ENCODE assay signal across 8 cellular contexts in the genomic region with DNA sequence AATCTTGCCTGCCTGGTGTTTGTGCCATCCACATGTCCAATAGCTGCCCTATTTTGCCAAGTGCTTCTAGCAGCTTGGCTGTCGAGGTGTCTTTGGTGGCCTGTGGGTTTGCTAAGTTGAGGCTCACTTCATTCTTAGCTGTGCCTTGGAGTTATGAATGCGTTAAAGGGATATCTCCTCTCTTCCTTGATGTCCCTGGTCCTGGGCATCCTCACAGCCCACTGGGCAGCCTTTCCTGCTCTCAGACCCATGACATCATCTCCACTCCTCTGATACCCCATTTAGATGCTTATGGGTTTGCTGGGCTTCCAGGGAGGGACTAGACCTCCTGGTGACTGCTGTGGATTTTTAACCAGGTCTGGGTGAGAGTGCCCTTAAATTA. TPM values are rescaled to one million over a fixed set of nuclear protein-coding genes. Genes with fewer than 3 reads are reported as not detected.
DNase-seq lines count a peak whose midpoint lies in the region; ATAC-seq and TF ChIP-seq lines count a peak whose summit lies in the region.

No MANE protein-coding gene starts in this region.

- H3K4me1 ChIP-seq in hepatocyte (ENCODE audit: insufficient read depth) = peaks cover 5% of the 10 kb centered on the region

- H3K9me3 ChIP-seq in hepatocyte (ENCODE audit: low read depth) = no peaks in the 10 kb centered on the region

- H3K4me1 Mint-ChIP-seq in T-helper 1 cell treated with Interleukin-12 subunit alpha and Interleukin-12 subunit beta and Interleukin-4 antibody, amounts not matched to agents 30 μg/mL and 1 μg/mL, for 36 hours (ENCODE audit: low read depth) = peaks cover 6% of the 10 kb centered on the region
- H3K4me1 Mint-ChIP-seq in activated CD8-positive, alpha-beta T cell treated with anti-CD3 and anti-CD28 coated beads for 36 hours (ENCODE audit: low read depth) = peaks cover 5% of the 10 kb centered on the region
- H3K4me1 Mint-ChIP-seq in stimulated activated memory B cell treated with anti-CD40 and anti-IgM and Interleukin-4, amounts not matched to agents 10 μg/mL and 1 μg/mL and 100 μg/mL, for 72 hours = peaks cover 16% of the 10 kb centered on the region

- no peaks in the 10 kb centered on the region for H3K36me3 ChIP-seq in hepatocyte (replicated peaks; ENCODE audit: insufficient read depth, low read depth)

- POLR2A ChIA-PET in activated CD8-positive, alpha-beta T cell treated with anti-CD3 and anti-CD28 coated beads for 36 hours (lab: Charles Lee) = no interaction called here

- peaks cover 39% of the 10 kb centered on the region for H3K79me2 ChIP-seq in hepatocyte

- no peak for TF ChIP-seq CTCF in activated CD8-positive, alpha-beta T cell treated with anti-CD3 and anti-CD28 coated beads for 36 hours (IDR thresholded peaks at IDR 0.05)
- TF ChIP-seq CTCF in hepatocyte (IDR thresholded peaks at IDR 0.05; ENCODE audit: poor library complexity) = no peak

- H3K4me3 Mint-ChIP-seq in T-helper 1 cell treated with Interleukin-12 subunit alpha and Interleukin-12 subunit beta and Interleukin-4 antibody, amounts not matched to agents 30 μg/mL and 1 μg/mL, for 36 hours = peak overlapping the region; percentile 50
- H3K4me3 Mint-ChIP-seq in activated CD8-positive, alpha-beta T cell treated with anti-CD3 and anti-CD28 coated beads for 36 hours = peak overlapping the region; percentile 70
- H3K4me3 Mint-ChIP-seq in stimulated activated memory B cell treated with anti-CD40 and anti-IgM and Interleukin-4, amounts not matched to agents 10 μg/mL and 1 μg/mL and 100 μg/mL, for 72 hours = peak overlapping the region; percentile 75

- CTCF ChIA-PET in activated CD8-positive, alpha-beta T cell treated with anti-CD3 and anti-CD28 coated beads for 36 hours (lab: Charles Lee) = no interaction called here

- no peaks in the 10 kb centered on the region for H3K36me3 Mint-ChIP-seq in T-helper 1 cell treated with Interleukin-12 subunit alpha and Interleukin-12 subunit beta and Interleukin-4 antibody, amounts not matched to agents 30 μg/mL and 1 μg/mL, for 36 hours (ENCODE audit: low read depth)
- no peaks in the 10 kb centered on the region for H3K36me3 Mint-ChIP-seq in activated CD8-positive, alpha-beta T cell treated with anti-CD3 and anti-CD28 coated beads for 36 hours (ENCODE audit: low read depth)
- H3K36me3 Mint-ChIP-seq in stimulated activated memory B cell treated with anti-CD40 and anti-IgM and Interleukin-4, amounts not matched to agents 10 μg/mL and 1 μg/mL and 100 μg/mL, for 72 hours = no peaks in the 10 kb centered on the region

- peaks cover under 1% of the 10 kb centered on the region for H4K20me1 ChIP-seq in hepatocyte (ENCODE audit: insufficient read depth, poor library complexity, severe bottlenecking)

- ATAC-seq in activated CD8-positive, alpha-beta T cell treated with anti-CD3 and anti-CD28 coated beads for 36 hours = no peak
- no peak for ATAC-seq in stimulated activated memory B cell treated with anti-CD40 and anti-IgM and Interleukin-4, amounts not matched to agents 10 μg/mL and 1 μg/mL and 100 μg/mL, for 72 hours
- ATAC-seq in GM18502 (IDR thresholded peaks at IDR 0.05; ENCODE audit: poor library complexity, unreplicated experiment) (no peak), GM18861 (IDR thresholded peaks at IDR 0.05; ENCODE audit: unreplicated experiment) (no peak)

- H3K27me3 Mint-ChIP-seq in T-helper 1 cell treated with Interleukin-12 subunit alpha and Interleukin-12 subunit beta and Interleukin-4 antibody, amounts not matched to agents 30 μg/mL and 1 μg/mL, for 36 hours (ENCODE audit: low read depth) = peaks cover 56% of the 10 kb centered on the region
- peaks cover 47% of the 10 kb centered on the region for H3K27me3 Mint-ChIP-seq in activated CD8-positive, alpha-beta T cell treated with anti-CD3 and anti-CD28 coated beads for 36 hours
- H3K27me3 Mint-ChIP-seq in stimulated activated memory B cell treated with anti-CD40 and anti-IgM and Interleukin-4, amounts not matched to agents 10 μg/mL and 1 μg/mL and 100 μg/mL, for 72 hours = peaks cover 50% of the 10 kb centered on the region

- peak overlapping the region; percentile 59 for H3K4me3 ChIP-seq in hepatocyte

- intact Hi-C loops in activated CD8-positive, alpha-beta T cell treated with anti-CD3 and anti-CD28 coated beads for 36 hours (cut with micrococcal nuclease) = no loop called here

- H3K4me2 ChIP-seq in hepatocyte = peak overlapping the region; percentile 82

- H3K9me3 Mint-ChIP-seq in T-helper 1 cell treated with Interleukin-12 subunit alpha and Interleukin-12 subunit beta and Interleukin-4 antibody, amounts not matched to agents 30 μg/mL and 1 μg/mL, for 36 hours = no peaks in the 10 kb centered on the region
- H3K9me3 Mint-ChIP-seq in activated CD8-positive, alpha-beta T cell treated with anti-CD3 and anti-CD28 coated beads for 36 hours = no peaks in the 10 kb centered on the region
- no peaks in the 10 kb centered on the region for H3K9me3 Mint-ChIP-seq in stimulated activated memory B cell treated with anti-CD40 and anti-IgM and Interleukin-4, amounts not matched to agents 10 μg/mL and 1 μg/mL and 100 μg/mL, for 72 hours

- WGBS in hepatocyte (ENCODE audit: low lambda C conversion rate, missing lambda C conversion rate) = 90% methylated on average over 2 of the region's 2 CpGs

- peak overlapping the region; percentile 49 for H2AFZ ChIP-seq in hepatocyte

- H3K27ac ChIP-seq in hepatocyte = no peak overlapping the region

- no peaks in the 10 kb centered on the region for H3K9me2 ChIP-seq in hepatocyte (replicated peaks; ENCODE audit: insufficient read depth)

- no peak overlapping the region for H3K27ac Mint-ChIP-seq in T-helper 1 cell treated with Interleukin-12 subunit alpha and Interleukin-12 subunit beta and Interleukin-4 antibody, amounts not matched to agents 30 μg/mL and 1 μg/mL, for 36 hours
- no peak overlapping the region for H3K27ac Mint-ChIP-seq in activated CD8-positive, alpha-beta T cell treated with anti-CD3 and anti-CD28 coated beads for 36 hours
- H3K27ac Mint-ChIP-seq in stimulated activated memory B cell treated with anti-CD40 and anti-IgM and Interleukin-4, amounts not matched to agents 10 μg/mL and 1 μg/mL and 100 μg/mL, for 72 hours = no peak overlapping the region

- no peak for DNase-seq in T-helper 1 cell
- no peak for DNase-seq in activated CD8-positive, alpha-beta T cell treated with anti-CD3 and anti-CD28 coated beads for 36 hours
- no peak for DNase-seq in hepatocyte (ENCODE audit: low spot score)
- DNase-seq in mucosa of gallbladder (ENCODE audit: low spot score) = no peak

- no peaks in the 10 kb centered on the region for H3K27me3 ChIP-seq in hepatocyte

RNA-seq across cellular contexts. Expression of a gene that starts 1.3 kb away (rescaled TPM):
- under 1 TPM; 0.22 to 0.59 TPM for total RNA-seq in activated CD8-positive, alpha-beta T cell treated with anti-CD3 and anti-CD28 coated beads for 36 hours
- 11.8 and 12.2 TPM in 2 replicates for total RNA-seq in hepatocyte
- 7.4 and 12.2 TPM in 2 replicates for polyA plus RNA-seq in hepatocyte
- 5.0 TPM for total RNA-seq in mucosa of gallbladder
